In the genomic region with DNA sequence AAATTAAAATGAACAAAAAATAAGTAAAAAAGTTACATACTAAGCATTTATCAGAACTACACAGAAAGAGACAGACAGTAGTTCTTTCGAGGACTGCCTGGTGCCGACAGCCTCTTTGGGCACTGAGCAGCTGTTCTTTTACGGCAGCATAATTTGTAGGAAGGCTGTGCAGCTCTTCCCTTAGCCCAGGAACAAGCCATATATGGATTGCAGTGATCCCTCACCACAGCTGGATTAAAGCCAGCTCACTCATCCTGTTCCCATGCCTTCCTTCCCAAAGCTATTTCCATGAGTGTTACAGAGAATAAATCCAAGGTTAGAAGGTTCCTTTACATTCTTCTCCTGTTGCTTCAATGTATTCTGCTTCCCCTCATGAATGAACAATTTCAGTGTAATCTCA, we compare ENCODE assay signal across 10 cellular contexts.
DNase-seq lines count a peak whose midpoint lies in the region; ATAC-seq and TF ChIP-seq lines count a peak whose summit lies in the region.
"Had no signal": no experiment of that assay in that cellular context is flagged by ENCODE, and none has a peak within 500 bp of the region (broad histone marks: within the 10 kb centered on the region; RNA-seq: fewer than 3 reads in every experiment).

No MANE protein-coding gene starts in this region.

- H2BK120ac ChIP-seq in trophoblast cell (ENCODE audit: insufficient read depth, low read length, poor library complexity): no peak overlapping the region

- CTCF ChIA-PET in OCI-LY7 (lab: Charles Lee; ENCODE audit: unreplicated experiment): no interaction called here

- no peak overlapping the region for H3K4ac ChIP-seq in trophoblast cell (ENCODE audit: low read depth, low read length)

- ATAC-seq in omental fat pad (ENCODE audit: low FRiP score) (peak; percentile 92), HG03097 (IDR thresholded peaks at IDR 0.05; ENCODE audit: low FRiP score, unreplicated experiment) (no peak)

- H3K9ac ChIP-seq in trophoblast cell (ENCODE audit: low read length): no peak overlapping the region

- H3K9me2 ChIP-seq in OCI-LY7 (ENCODE audit: insufficient read depth, low read length): no peaks in the 10 kb centered on the region

- no peak overlapping the region for H3K23ac ChIP-seq in trophoblast cell (ENCODE audit: low read length)

- H4K20me1 ChIP-seq in OCI-LY7 (ENCODE audit: insufficient read depth, low read length): no peaks in the 10 kb centered on the region

- peaks cover 0 to 1% of the 10 kb centered on the region in 2 experiments for H3K36me3 ChIP-seq in trophoblast cell (ENCODE audit: control insufficient read depth in 1 of 2, insufficient read depth in 2 of 2, low read length in 2 of 2)
- no peaks in the 10 kb centered on the region for H3K36me3 ChIP-seq in OCI-LY7 (ENCODE audit: insufficient read depth, low read length)
- H3K36me3 ChIP-seq: breast epithelium had no signal

- H3K9me3 ChIP-seq in trophoblast cell (ENCODE audit: insufficient read depth, low read depth, low read length) (peaks cover 2% of the 10 kb centered on the region), OCI-LY7 (ENCODE audit: low read length) (no peaks in the 10 kb centered on the region)
- H3K9me3 ChIP-seq: breast epithelium had no signal

- no peak for TF ChIP-seq CTCF in omental fat pad (IDR thresholded peaks at IDR 0.05)
- TF ChIP-seq CTCF in OCI-LY7 (conservative IDR thresholded peaks at IDR 0.05; ENCODE audit: low read length): no peak

- H2AK5ac ChIP-seq in trophoblast cell (ENCODE audit: low read length): no peak overlapping the region

- H2BK5ac ChIP-seq in trophoblast cell (ENCODE audit: low read depth, low read length, poor library complexity): no peak overlapping the region

- no peaks in the 10 kb centered on the region for H3K27me3 ChIP-seq in trophoblast cell (ENCODE audit: insufficient read depth, low read length)
- H3K27me3 ChIP-seq: breast epithelium had no signal

- no peak overlapping the region for H3K14ac ChIP-seq in trophoblast cell (ENCODE audit: low read length)

- intact Hi-C loops in OCI-LY7 (cut with micrococcal nuclease; ENCODE audit: unreplicated experiment): no loop called here

- BruUV-seq in OCI-LY7 (replicated peaks; lab: Mats Ljungman, UMichigan): no TSS peak

- H3K4me3 ChIP-seq in trophoblast cell (ENCODE audit: low read depth, low read length) (no peak overlapping the region), OCI-LY7 (ENCODE audit: low read depth, low read length, poor library complexity, severe bottlenecking) (no peak overlapping the region)
- H3K4me3 ChIP-seq: breast epithelium had no signal

- peak; percentile 78 for DNase-seq in COR-L47 (lab: John Stamatoyannopoulos, UW)
- DNase-seq in NCI-H2171 (lab: John Stamatoyannopoulos, UW): peak; percentile 43
- peak; percentile 31 for DNase-seq in epidermal melanocyte (ENCODE audit: insufficient read length, low spot score)
- DNase-seq in omental fat pad (ENCODE audit: low spot score): no peak
- no peak for DNase-seq in trophoblast cell
- no peak for DNase-seq in OCI-LY7 (ENCODE audit: low spot score)
- no peak for DNase-seq in UCSD-AML1 (lab: John Stamatoyannopoulos, UW; ENCODE audit: unreplicated experiment)
- DNase-seq: MM.1S had no signal

- H3K18ac ChIP-seq in trophoblast cell (ENCODE audit: low read length): no peak overlapping the region

- no peak overlapping the region for H4K91ac ChIP-seq in trophoblast cell (ENCODE audit: low read depth, low read length)

- H3K79me1 ChIP-seq in trophoblast cell (ENCODE audit: low read length): no peaks in the 10 kb centered on the region

- no peak overlapping the region for H4K12ac ChIP-seq in trophoblast cell (ENCODE audit: low read depth, low read length)

- no peak overlapping the region for H2AFZ ChIP-seq in trophoblast cell (ENCODE audit: insufficient read depth, low read length, poor library complexity)
- H2AFZ ChIP-seq in OCI-LY7 (ENCODE audit: low read length): no peak overlapping the region

- H3K79me2 ChIP-seq in trophoblast cell (ENCODE audit: control insufficient read depth, insufficient read depth, low read length, poor library complexity) (no peaks in the 10 kb centered on the region), OCI-LY7 (ENCODE audit: insufficient read depth, low read depth, low read length) (no peaks in the 10 kb centered on the region)

- H3K4me1 ChIP-seq in trophoblast cell (ENCODE audit: control insufficient read depth in 1 of 2, insufficient read depth in 2 of 2, low read length in 2 of 2): no peaks in the 10 kb centered on the region
- H3K4me1 ChIP-seq in OCI-LY7 (ENCODE audit: insufficient read depth, low read length, poor library complexity, severe bottlenecking): no peaks in the 10 kb centered on the region
- H3K4me1 ChIP-seq: breast epithelium had no signal

- H3K4me2 ChIP-seq in trophoblast cell (ENCODE audit: low read length): no peak overlapping the region
- H3K4me2 ChIP-seq in OCI-LY7 (ENCODE audit: low read length): no peak overlapping the region

- H2BK12ac ChIP-seq in trophoblast cell (ENCODE audit: low read length): no peak overlapping the region

- no peak overlapping the region for H4K8ac ChIP-seq in trophoblast cell (ENCODE audit: low read depth, low read length)

- H3K27ac ChIP-seq in trophoblast cell (ENCODE audit: low read depth, low read length) (no peak overlapping the region), OCI-LY7 (ENCODE audit: low read depth, low read length, poor library complexity, severe bottlenecking) (no peak overlapping the region)

- no CpG with 5 or more reads among the region's 3 CpGs for WGBS in trophoblast cell (ENCODE audit: extremely low coverage, insufficient coverage, insufficient read length)

- POLR2A ChIA-PET in OCI-LY7 (lab: Charles Lee): interaction anchor here (0.7 kb wide), 1 partner anchor 73 kb away, joined by 3 read pairs; no protein-coding TSS in a partner anchor

Comparison
In these comparisons a context has a peak if more than half of its experiments do, and no peak if none do; other contexts are left out.
1. DNase-seq: peak in COR-L47 (single experiment), NCI-H2171 (single experiment) and epidermal melanocyte (single experiment); none in omental fat pad (single experiment), trophoblast cell (0 of 2), OCI-LY7 (single experiment) and UCSD-AML1 (single experiment).